Comparison of ENCODE assay signal across 21 cellular contexts in the genomic region with DNA sequence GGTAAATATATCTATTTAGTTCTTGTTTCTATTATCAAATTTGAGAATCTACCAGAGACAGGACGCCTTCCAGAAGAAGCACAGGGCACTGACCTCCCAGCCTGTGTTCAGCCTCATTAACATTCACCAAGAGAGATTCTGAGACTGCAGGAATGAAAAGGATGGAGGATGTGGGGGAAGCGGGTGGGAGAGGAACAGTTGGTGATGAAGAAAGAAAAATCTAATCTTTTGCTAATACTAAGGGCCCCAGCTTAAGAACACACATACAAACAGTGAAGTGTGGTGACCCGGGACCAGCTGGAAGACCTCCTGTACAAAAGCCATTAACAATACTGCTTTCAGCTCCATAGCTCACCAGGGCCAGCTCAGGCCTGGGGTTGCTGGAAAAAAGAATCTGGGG.
"Had no signal": no experiment of that assay in that cellular context is flagged by ENCODE, and none has a peak within 500 bp of the region (broad histone marks: within the 10 kb centered on the region; RNA-seq: fewer than 3 reads in every experiment).

No MANE protein-coding gene starts in this region.

- H3K27ac ChIP-seq: esophagus muscularis mucosa, right atrium auricular region, thoracic aorta, upper lobe of right lung had no signal

- H3K4me3 ChIP-seq: esophagus muscularis mucosa, lung, right atrium auricular region, thoracic aorta, upper lobe of right lung had no signal

- FAIRE-seq: small intestine had no signal

- H3K27me3 Mint-ChIP-seq: activated CD4-positive, alpha-beta T cell treated with anti-CD3 and anti-CD28 coated beads, Interleukin-2, amount 10 ng/mL, durations not matched to agents 7 days and 5 days had no signal

- H3K4me1 Mint-ChIP-seq: activated CD4-positive, alpha-beta T cell treated with anti-CD3 and anti-CD28 coated beads, Interleukin-2, amount 10 ng/mL, durations not matched to agents 7 days and 5 days; nephron; stimulated activated effector memory CD8-positive, alpha-beta T cell treated with anti-CD3 and anti-CD28 coated beads, Interleukin-12 subunit alpha, Interleukin-12 subunit beta, amount 100 ng/mL, for 72 hours had no signal

- DNase-seq: activated CD4-positive, alpha-beta T cell treated with anti-CD3 and anti-CD28 coated beads, Interleukin-2, amount 10 ng/mL, durations not matched to agents 7 days and 5 days; activated CD8-positive, alpha-beta T cell treated with anti-CD3 and anti-CD28 coated beads, Interleukin-2, amount 10 ng/mL, durations not matched to agents 7 days and 5 days; activated naive CD4-positive, alpha-beta T cell treated with anti-CD3 and anti-CD28 coated beads for 36 hours; activated T-cell treated with anti-CD3 and anti-CD28 coated beads, Interleukin-2, amount 50 U/mL, for 4 hours; aorta; cerebellar nuclear complex; cortex of kidney; effector CD4-positive, alpha-beta T cell; left colon; small intestine; stimulated activated CD4-positive, alpha-beta T cell treated with anti-CD3 and anti-CD28 coated beads, Interleukin-4, amount 100 ng/mL, for 1 hour; T1000; upper lobe of right lung had no signal

- H3K4me3 Mint-ChIP-seq: activated CD4-positive, alpha-beta T cell treated with anti-CD3 and anti-CD28 coated beads, Interleukin-2, amount 10 ng/mL, durations not matched to agents 7 days and 5 days; activated CD8-positive, alpha-beta T cell treated with anti-CD3 and anti-CD28 coated beads, Interleukin-2, amount 10 ng/mL, durations not matched to agents 7 days and 5 days; activated naive CD4-positive, alpha-beta T cell treated with anti-CD3 and anti-CD28 coated beads for 36 hours; activated T-cell treated with anti-CD3 and anti-CD28 coated beads, Interleukin-2, amount 50 U/mL, for 4 hours; mesothelial cell of epicardium; nephron; stimulated activated effector memory CD8-positive, alpha-beta T cell treated with anti-CD3 and anti-CD28 coated beads, Interleukin-12 subunit alpha, Interleukin-12 subunit beta, amount 100 ng/mL, for 72 hours had no signal

- H3K9me3 ChIP-seq: esophagus muscularis mucosa, right atrium auricular region, thoracic aorta, upper lobe of right lung had no signal

- H3K9me3 Mint-ChIP-seq: activated CD4-positive, alpha-beta T cell treated with anti-CD3 and anti-CD28 coated beads, Interleukin-2, amount 10 ng/mL, durations not matched to agents 7 days and 5 days; activated naive CD4-positive, alpha-beta T cell treated with anti-CD3 and anti-CD28 coated beads for 36 hours; activated T-cell treated with anti-CD3 and anti-CD28 coated beads, Interleukin-2, amount 50 U/mL, for 4 hours; stimulated activated effector memory CD8-positive, alpha-beta T cell treated with anti-CD3 and anti-CD28 coated beads, Interleukin-12 subunit alpha, Interleukin-12 subunit beta, amount 100 ng/mL, for 72 hours had no signal

- H3K27ac Mint-ChIP-seq: activated CD4-positive, alpha-beta T cell treated with anti-CD3 and anti-CD28 coated beads, Interleukin-2, amount 10 ng/mL, durations not matched to agents 7 days and 5 days; activated CD8-positive, alpha-beta T cell treated with anti-CD3 and anti-CD28 coated beads, Interleukin-2, amount 10 ng/mL, durations not matched to agents 7 days and 5 days; activated naive CD4-positive, alpha-beta T cell treated with anti-CD3 and anti-CD28 coated beads for 36 hours; mesothelial cell of epicardium; nephron; progenitor cell of endocrine pancreas; stimulated activated effector memory CD8-positive, alpha-beta T cell treated with anti-CD3 and anti-CD28 coated beads, Interleukin-12 subunit alpha, Interleukin-12 subunit beta, amount 100 ng/mL, for 72 hours had no signal

- H3K36me3 Mint-ChIP-seq: mesothelial cell of epicardium; stimulated activated effector memory CD8-positive, alpha-beta T cell treated with anti-CD3 and anti-CD28 coated beads, Interleukin-12 subunit alpha, Interleukin-12 subunit beta, amount 100 ng/mL, for 72 hours had no signal

- H3K27me3 ChIP-seq: esophagus muscularis mucosa, right atrium auricular region, upper lobe of right lung had no signal

- H3K36me3 ChIP-seq: esophagus muscularis mucosa, right atrium auricular region, thoracic aorta, upper lobe of right lung had no signal
